Comparison of ENCODE assay signal across 10 cellular contexts in the genomic region with DNA sequence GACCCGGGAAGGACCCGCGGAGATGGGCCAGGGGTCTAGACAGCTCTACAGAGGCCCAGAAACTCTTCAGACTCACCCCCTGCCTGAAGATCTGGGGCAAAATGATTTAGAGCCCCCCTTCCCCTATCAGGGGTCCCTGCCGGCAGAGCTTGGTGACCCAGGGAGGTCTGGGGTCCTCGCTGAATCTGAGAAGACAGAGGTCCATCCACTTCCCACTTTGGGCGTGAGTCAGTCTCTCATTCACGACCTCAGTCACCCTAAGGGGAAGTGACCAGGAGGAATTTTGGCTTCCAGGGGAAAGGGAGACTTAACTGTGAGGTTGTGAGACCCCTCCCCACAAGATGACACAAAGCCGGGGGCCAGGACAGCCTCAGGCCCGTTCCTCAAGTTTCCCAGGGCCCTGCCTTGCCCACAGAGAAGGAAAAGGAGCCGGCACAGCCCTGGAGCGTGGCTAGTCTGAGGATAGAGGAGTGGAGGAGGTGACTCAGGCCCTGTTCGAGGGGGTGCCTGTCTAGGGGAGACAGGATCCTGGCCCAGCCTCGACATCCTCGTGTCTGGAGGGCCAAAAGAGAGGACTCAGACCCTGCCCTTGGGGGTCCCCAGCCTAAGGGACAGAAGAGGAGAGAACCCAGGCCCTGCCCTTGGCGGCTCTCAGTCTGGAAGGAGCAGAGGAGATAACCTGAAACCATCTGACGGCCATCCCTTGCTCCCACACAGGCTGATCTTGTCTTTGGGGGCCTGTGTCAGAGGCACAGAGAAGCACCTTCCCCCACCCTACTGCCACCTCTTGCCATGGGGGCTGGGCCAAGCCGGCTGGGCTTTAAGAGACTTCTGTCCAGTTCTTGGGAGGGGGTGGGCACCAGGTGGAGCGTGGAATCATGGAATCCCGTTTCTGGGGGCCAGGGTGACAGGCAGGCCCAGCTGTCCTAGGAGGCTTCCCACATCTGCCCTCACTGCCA. TPM values are rescaled to one million over a fixed set of nuclear protein-coding genes. Genes with fewer than 3 reads are reported as not detected.
A peak's percentile ranks its signal among the peaks of the same experiment; 100 is the strongest.
DNase-seq lines count a peak whose midpoint lies in the region; TF ChIP-seq lines count a peak whose summit lies in the region.
"Had no signal": no experiment of that assay in that cellular context is flagged by ENCODE, and none has a peak within 500 bp of the region (broad histone marks: within the 10 kb centered on the region; RNA-seq: fewer than 3 reads in every experiment).

No MANE protein-coding gene starts in this region.

- H3K4me1 Mint-ChIP-seq in nephron, result peaks cover 46% of the 10 kb centered on the region
- H3K4me1 Mint-ChIP-seq: activated B cell treated with CpG ODN at 0.5 μM for 24 hours had no signal

- peaks cover 56 to 89% (median 78%) of the 10 kb centered on the region in 4 donors for H3K4me1 ChIP-seq in esophagus muscularis mucosa

- peak overlapping the region; percentile 78 to 93 (median 87) for H3K4me3 ChIP-seq in esophagus muscularis mucosa

- DNase-seq in AG08395 (ENCODE audit: low spot score), result peak; percentile 57
- peak; percentile 70 for DNase-seq in RWPE1 (ENCODE audit: low spot score)
- no peak for DNase-seq in esophagus muscularis mucosa (ENCODE audit: extremely low spot score)
- no peak for DNase-seq in COLO829 (ENCODE audit: low spot score)
- DNase-seq in hepatic stellate cell (ENCODE audit: low spot score), result no peak
- no peak for DNase-seq in T-helper 1 cell
- no peak for DNase-seq in NCI-H510A treated with DMSO at 0.1 percent for 48 hours (lab: John Stamatoyannopoulos, UW)
- DNase-seq: activated B cell treated with CpG ODN at 0.5 μM for 24 hours, DMS79 had no signal

- WGBS in esophagus muscularis mucosa, result 27% methylated on average over 15 of the region's 19 CpGs

- TF ChIP-seq CTCF in RWPE1 (conservative IDR thresholded peaks at IDR 0.05; ENCODE audit: low read depth), result no peak
- TF ChIP-seq CTCF in esophagus muscularis mucosa (IDR thresholded peaks at IDR 0.05), result no peak
- TF ChIP-seq CTCF in nephron (IDR thresholded peaks at IDR 0.05; ENCODE audit: unreplicated experiment in 3 of 3), result no peak

- H3K36me3 Mint-ChIP-seq in nephron (ENCODE audit: low read depth), result peaks cover 11% of the 10 kb centered on the region

- peak overlapping the region; percentile 79 to 92 (median 91) for H3K4me3 Mint-ChIP-seq in nephron
- H3K4me3 Mint-ChIP-seq: activated B cell treated with CpG ODN at 0.5 μM for 24 hours had no signal

- intact Hi-C loops in esophagus muscularis mucosa (cut with DNase I), result no loop called here

- POLR2A ChIA-PET in RWPE1 (lab: Yijun Ruan, JAX; ENCODE audit: low non-redundant PET), result interaction anchor here (1.1 to 1.5 kb wide), 2 partner anchors 21 to 33 kb away, joined by 3 read pairs; no protein-coding TSS in a partner anchor

- no peaks in the 10 kb centered on the region for H3K9me3 Mint-ChIP-seq in nephron
- H3K9me3 Mint-ChIP-seq: activated B cell treated with CpG ODN at 0.5 μM for 24 hours had no signal

- TF ChIP-seq EP300 in esophagus muscularis mucosa (IDR thresholded peaks at IDR 0.05), result no peak

- CTCF ChIA-PET in RWPE1 (lab: Yijun Ruan, JAX), result interaction anchor here (0.7 to 3.1 kb wide), 2 partner anchors 14 to 20 kb away, joined by 3 to 20 read pairs; no protein-coding TSS in a partner anchor

- TF ChIP-seq POLR2A in esophagus muscularis mucosa (IDR thresholded peaks at IDR 0.05; ENCODE audit: low read depth), result no peak

- H3K27me3 Mint-ChIP-seq in nephron (ENCODE audit: low read depth), result peaks cover 10% of the 10 kb centered on the region

- H3K27me3 ChIP-seq in esophagus muscularis mucosa, result no peaks in the 10 kb centered on the region

- peak overlapping the region; percentile 98 for H3K27ac ChIP-seq in RWPE1
- peak overlapping the region; percentile 99 to 100 (median 99) for H3K27ac ChIP-seq in esophagus muscularis mucosa (replicated peaks in 1 of 4)

- H3K36me3 ChIP-seq in esophagus muscularis mucosa, result peaks cover 0 to 13% (median 6%) of the 10 kb centered on the region in 4 donors

- no peaks in the 10 kb centered on the region for H3K9me3 ChIP-seq in esophagus muscularis mucosa

- H3K27ac Mint-ChIP-seq in nephron, result peak overlapping the region; percentile 92 to 94 (median 92)
- H3K27ac Mint-ChIP-seq: activated B cell treated with CpG ODN at 0.5 μM for 24 hours had no signal

RNA-seq across cellular contexts. Expression of gene PDLIM4, which starts 0.9 kb away (rescaled TPM):
- total RNA-seq in esophagus muscularis mucosa, result 100 to 1,000 TPM in 3 of 4 donors, 10 to 100 TPM in 1; 59.4 to 199 (median 134) TPM
- total RNA-seq: activated B cell treated with CpG ODN at 0.5 μM for 24 hours had no signal

RNA-seq across cellular contexts. Expression of gene P4HA2, which starts 30.7 kb away (rescaled TPM):
- 10 to 100 TPM; 28.8 to 44.7 (median 30.8) TPM for total RNA-seq in esophagus muscularis mucosa

RNA-seq across cellular contexts. Expression of gene SLC22A4, which starts 35.8 kb away (rescaled TPM):
- total RNA-seq in esophagus muscularis mucosa, result 1 to 10 TPM in 2 of 4 donors, under 1 TPM in 2; 0.42 to 1.7 (median 1.0) TPM
- total RNA-seq: activated B cell treated with CpG ODN at 0.5 μM for 24 hours had no signal

Comparison
In these comparisons a context has a peak if more than half of its experiments do, and no peak if none do; other contexts are left out.
1. DNase-seq: peak in AG08395 (single experiment) and RWPE1 (single experiment); none in esophagus muscularis mucosa (single experiment), COLO829 (single experiment), hepatic stellate cell (single experiment), T-helper 1 cell (0 of 5) and NCI-H510A treated with DMSO at 0.1 percent for 48 hours (single experiment).